In genomic region chr12:96250119-96250685, GRCh38 we compare ENCODE assay signal across 16 cellular contexts. TPM values are rescaled to one million over a fixed set of nuclear protein-coding genes. Genes with fewer than 3 reads are reported as not detected.
DNase-seq lines count a peak whose midpoint lies in the region; ATAC-seq and TF ChIP-seq lines count a peak whose summit lies in the region.
"Had no signal": no experiment of that assay in that cellular context is flagged by ENCODE, and none has a peak within 500 bp of the region (broad histone marks: within the 10 kb centered on the region; RNA-seq: fewer than 3 reads in every experiment).

No MANE protein-coding gene starts in this region.

- peaks cover 6 to 50% (median 26%) of the 10 kb centered on the region in 5 donors for H3K36me3 ChIP-seq in subcutaneous abdominal adipose tissue (ENCODE audit: control insufficient read depth in 5 of 5, insufficient read depth in 5 of 5, low read length in 5 of 5)
- no peaks in the 10 kb centered on the region for H3K36me3 ChIP-seq in ovary

- no peaks in the 10 kb centered on the region for H3K9me3 ChIP-seq in subcutaneous abdominal adipose tissue (ENCODE audit: control insufficient read depth in 5 of 5, low read length in 5 of 5)
- H3K9me3 ChIP-seq in ovary, result no peaks in the 10 kb centered on the region
- H3K9me3 ChIP-seq: Caco-2, left lung, psoas muscle had no signal

- H3K9ac ChIP-seq in subcutaneous abdominal adipose tissue (ENCODE audit: low read length in 5 of 5), result peak overlapping the region in 1 of 5 donors; percentile 0

- H3K27me3 ChIP-seq in subcutaneous abdominal adipose tissue (ENCODE audit: control insufficient read depth in 5 of 5, insufficient read depth in 4 of 5, low read length in 5 of 5), result no peaks in the 10 kb centered on the region
- no peaks in the 10 kb centered on the region for H3K27me3 ChIP-seq in ovary
- H3K27me3 ChIP-seq: left lung had no signal

- ATAC-seq in activated T-cell treated with anti-CD3 and anti-CD28 coated beads, Interleukin-2, amount 50 U/mL, for 4 hours, result no peak
- ATAC-seq in T-cell (replicated peaks in 1 of 4) (no peak), esophagus mucosa (no peak)

- peaks cover 13 to 42% (median 28%) of the 10 kb centered on the region in 5 donors for H3K4me1 ChIP-seq in subcutaneous abdominal adipose tissue (ENCODE audit: control insufficient read depth in 5 of 5, insufficient read depth in 5 of 5, low read length in 5 of 5)
- H3K4me1 ChIP-seq in ovary (ENCODE audit: insufficient read depth), result no peaks in the 10 kb centered on the region
- H3K4me1 ChIP-seq: Caco-2, psoas muscle had no signal

- H3K27me3 Mint-ChIP-seq in activated T-cell treated with anti-CD3 and anti-CD28 coated beads, Interleukin-2, amount 50 U/mL, for 4 hours (ENCODE audit: low read depth), result no peaks in the 10 kb centered on the region
- no peaks in the 10 kb centered on the region for H3K27me3 Mint-ChIP-seq in T-cell
- H3K27me3 Mint-ChIP-seq in immature natural killer cell (ENCODE audit: low read depth in 3 of 3), result peaks cover 2 to 25% (median 8%) of the 10 kb centered on the region in 3 donors
- H3K27me3 Mint-ChIP-seq: activated naive CD4-positive, alpha-beta T cell treated with anti-CD3 and anti-CD28 coated beads, Interleukin-2, amount 10 ng/mL, durations not matched to agents 7 days and 5 days had no signal

- H3K4me3 ChIP-seq in subcutaneous abdominal adipose tissue (ENCODE audit: low read depth in 1 of 5, low read length in 5 of 5), result no peak overlapping the region
- H3K4me3 ChIP-seq in ovary, result no peak overlapping the region
- H3K4me3 ChIP-seq: left lung, psoas muscle had no signal

- POLR2A ChIA-PET in T-cell (lab: Charles Lee), result interaction anchor here (0.6 to 1.3 kb wide), 2 partner anchors 8 to 31 kb away, joined by 3 read pairs; no protein-coding TSS in a partner anchor

- no peak for TF ChIP-seq CTCF in ovary (IDR thresholded peaks at IDR 0.05)

- DNase-seq in activated T-cell treated with anti-CD3 and anti-CD28 coated beads, Interleukin-2, amount 50 U/mL, for 4 hours, result no peak
- DNase-seq in activated T-cell treated with anti-CD3 and anti-CD28 coated beads, Interleukin-2, amount 50 U/mL, for 1 hour, result no peak
- DNase-seq in T-cell, result no peak
- no peak for DNase-seq in immature natural killer cell
- no peak for DNase-seq in ovary
- no peak for DNase-seq in CD1c-positive myeloid dendritic cell (ENCODE audit: extremely low spot score)
- DNase-seq: ACHN; activated naive CD4-positive, alpha-beta T cell treated with anti-CD3 and anti-CD28 coated beads, Interleukin-2, amount 10 ng/mL, durations not matched to agents 7 days and 5 days; Caco-2; left lung; NCI-H187 treated with DMSO at 0.1 percent for 48 hours; NCI-H510A; psoas muscle; trophoblast cell had no signal

- intact Hi-C loops in ovary (cut with DNase I), result no loop called here

- peaks cover 66% of the 10 kb centered on the region for H3K36me3 Mint-ChIP-seq in activated T-cell treated with anti-CD3 and anti-CD28 coated beads, Interleukin-2, amount 50 U/mL, for 4 hours (ENCODE audit: insufficient read depth)
- H3K36me3 Mint-ChIP-seq in T-cell (peaks cover 72% of the 10 kb centered on the region), immature natural killer cell (peaks cover 21 to 40% (median 31%) of the 10 kb centered on the region in 3 donors)

- TF ChIP-seq POLR2A in ovary (IDR thresholded peaks at IDR 0.05), result no peak

- H3K27ac ChIP-seq in subcutaneous abdominal adipose tissue (ENCODE audit: low read depth, low read length) (peak overlapping the region; percentile 32), ovary (no peak overlapping the region)
- H3K27ac ChIP-seq: left lung had no signal

- no peak for TF ChIP-seq EP300 in ovary (IDR thresholded peaks at IDR 0.05)

- WGBS in ovary, 3 donors, result 82 to 89% (median 89%) methylated on average over 7 of the region's 7 CpGs

- H3K4me1 Mint-ChIP-seq in activated T-cell treated with anti-CD3 and anti-CD28 coated beads, Interleukin-2, amount 50 U/mL, for 4 hours (ENCODE audit: low read depth), result peaks cover 43% of the 10 kb centered on the region
- H3K4me1 Mint-ChIP-seq in T-cell (peaks cover 12 to 62% (median 59%) of the 10 kb centered on the region in 3 donors), immature natural killer cell (peaks cover 44 to 56% of the 10 kb centered on the region in 2 donors)

- CTCF ChIA-PET in T-cell (lab: Charles Lee), result interaction anchor here in 1 of 2 donors (1.7 kb wide), 1 partner anchor 149 kb away, joined by 7 read pairs; the partner anchor contains the start of gene CDK17

- H3K9me3 Mint-ChIP-seq in activated T-cell treated with anti-CD3 and anti-CD28 coated beads, Interleukin-2, amount 50 U/mL, for 4 hours, result no peaks in the 10 kb centered on the region
- H3K9me3 Mint-ChIP-seq in T-cell, result no peaks in the 10 kb centered on the region
- no peaks in the 10 kb centered on the region for H3K9me3 Mint-ChIP-seq in immature natural killer cell
- H3K9me3 Mint-ChIP-seq: activated naive CD4-positive, alpha-beta T cell treated with anti-CD3 and anti-CD28 coated beads, Interleukin-2, amount 10 ng/mL, durations not matched to agents 7 days and 5 days had no signal

- H3K27ac Mint-ChIP-seq in T-cell (peak overlapping the region; percentile 72 to 84), immature natural killer cell (peak overlapping the region; percentile 60 to 92 (median 77))
- H3K27ac Mint-ChIP-seq: activated naive CD4-positive, alpha-beta T cell treated with anti-CD3 and anti-CD28 coated beads, Interleukin-2, amount 10 ng/mL, durations not matched to agents 7 days and 5 days had no signal

- peak overlapping the region; percentile 36 for H3K4me3 Mint-ChIP-seq in activated T-cell treated with anti-CD3 and anti-CD28 coated beads, Interleukin-2, amount 50 U/mL, for 4 hours
- no peak overlapping the region for H3K4me3 Mint-ChIP-seq in T-cell
- H3K4me3 Mint-ChIP-seq in immature natural killer cell, result peak overlapping the region in 1 of 5 donors; percentile 34
- H3K4me3 Mint-ChIP-seq: activated naive CD4-positive, alpha-beta T cell treated with anti-CD3 and anti-CD28 coated beads, Interleukin-2, amount 10 ng/mL, durations not matched to agents 7 days and 5 days had no signal

RNA-seq across cellular contexts. Expression of gene ELK3, which starts 56.0 kb away (rescaled TPM):
- total RNA-seq in activated T-cell treated with anti-CD3 and anti-CD28 coated beads, Interleukin-2, amount 50 U/mL, for 4 hours, result 10 to 100 TPM; 33.8 to 43.1 (median 33.9) TPM
- total RNA-seq in T-cell, result 10 to 100 TPM; 33.8 to 62.7 (median 55.5) TPM
- 10 to 100 TPM in 1 of 3 donors, 1 to 10 TPM in 2; 4.7 to 21.7 (median 6.9) TPM for polyA plus RNA-seq in immature natural killer cell
- total RNA-seq in ovary, result 10 to 100 TPM; 11.5 to 25.9 (median 15.2) TPM
- 10 to 100 TPM; 15.6 to 25.8 TPM for polyA plus RNA-seq in ovary
- total RNA-seq in esophagus mucosa, result 45.4 TPM
